1 cellular context compared by ENCODE assay signal in genomic region chr2:213021971-213022899, GRCh38.
A peak's percentile ranks its signal among the peaks of the same experiment; 100 is the strongest.
TF ChIP-seq lines count a peak whose summit lies in the region.

No MANE protein-coding gene starts in this region.

TF ChIP-seq in GM12878, 131 proteins besides CTCF, POLR2A, EP300 and RAD21 (continued from another document and continues in another):
- TF ChIP-seq PKNOX1 (IDR thresholded peaks at IDR 0.05) (peak; percentile 23; the same call in 1 of the 2 replicates), YY1 (IDR thresholded peaks at IDR 0.05; ENCODE audit: low read depth, low read length) (peak; percentile 86), SIN3A (IDR thresholded peaks at IDR 0.05; ENCODE audit: low read depth, low read length) (no peak), MEF2B (IDR thresholded peaks at IDR 0.05; ENCODE audit: partially characterized antibody, poor library complexity, severe bottlenecking) (no peak), HCFC1 (IDR thresholded peaks at IDR 0.05; ENCODE audit: low read length) (no peak), TAF1 (IDR thresholded peaks at IDR 0.05; ENCODE audit: borderline replicate concordance, low read depth, low read length) (peak; percentile 90), HDGF (IDR thresholded peaks at IDR 0.05) (no peak), CHD2 (IDR thresholded peaks at IDR 0.05; ENCODE audit: borderline replicate concordance, low read depth, low read length) (no peak), ZNF384 (IDR thresholded peaks at IDR 0.05; ENCODE audit: borderline replicate concordance, low read depth, low read length) (no peak), PBX3 (IDR thresholded peaks at IDR 0.05; ENCODE audit: insufficient replicate concordance, low read depth, low read length) (no peak), CHD4 (IDR thresholded peaks at IDR 0.05) (no peak), ZNF217 (IDR thresholded peaks at IDR 0.05) (no peak), LARP7 (IDR thresholded peaks at IDR 0.05) (peak; percentile 72; the same call in 1 of the 2 replicates), IKZF2 (IDR thresholded peaks at IDR 0.05) (peak; percentile 64 to 66), RAD51 (IDR thresholded peaks at IDR 0.05) (no peak), MTA3 (IDR thresholded peaks at IDR 0.05; ENCODE audit: borderline replicate concordance, low read length) (peak; percentile 82; the same call in 1 of the 2 replicates), NR2C1 (IDR thresholded peaks at IDR 0.05) (no peak), E2F8 (IDR thresholded peaks at IDR 0.05; ENCODE audit: low read depth, partially characterized antibody) (no peak), SMAD5 (IDR thresholded peaks at IDR 0.05; ENCODE audit: low read depth) (peak; percentile 77; the same call in 1 of the 2 replicates), SP1 (IDR thresholded peaks at IDR 0.05; ENCODE audit: low read depth, low read length) (no peak), SREBF1 (IDR thresholded peaks at IDR 0.05; ENCODE audit: low read length) (no peak), FOS (IDR thresholded peaks at IDR 0.05; ENCODE audit: borderline replicate concordance, extremely low read depth, insufficient read length) (no peak), ATF2 (IDR thresholded peaks at IDR 0.05; ENCODE audit: low read length) (peak; percentile 96), GABPA (IDR thresholded peaks at IDR 0.05; ENCODE audit: low read depth) (peak; percentile 48; the same call in 1 of the 2 replicates), IRF3 (IDR thresholded peaks at IDR 0.05) (no peak), SMAD1 (IDR thresholded peaks at IDR 0.05; ENCODE audit: low read depth, partially characterized antibody) (peak; percentile 87), MTA2 (IDR thresholded peaks at IDR 0.05; ENCODE audit: low read depth) (peak; percentile 65), SUPT20H (IDR thresholded peaks at IDR 0.05; ENCODE audit: borderline replicate concordance, control insufficient read depth, low read depth, low read length) (no peak), ETV6 (conservative IDR thresholded peaks at IDR 0.05 in 1 of 2, IDR thresholded peaks at IDR 0.05 in 1 of 2; ENCODE audit: borderline replicate concordance in 1 of 2, low read depth in 1 of 2) (peak in 1 of 2 experiments; percentile 38; a peak in 1 of 4 replicates), CREM (IDR thresholded peaks at IDR 0.05; ENCODE audit: low read depth) (peak; percentile 70), ZNF687 (IDR thresholded peaks at IDR 0.05) (peak; percentile 82), SMC3 (IDR thresholded peaks at IDR 0.05; ENCODE audit: borderline replicate concordance, low read length) (peak; percentile 30; the same call in 1 of the 2 replicates), ATF7 (IDR thresholded peaks at IDR 0.05; ENCODE audit: low read depth) (peak; percentile 69), RCOR1 (conservative IDR thresholded peaks at IDR 0.05; ENCODE audit: low read depth, low read length) (0 out of 2 replicates have a peak, but pooled peaks have one; percentile 68), KLF5 (IDR thresholded peaks at IDR 0.05; ENCODE audit: partially characterized antibody) (peak; percentile 41), CEBPB (IDR thresholded peaks at IDR 0.05; ENCODE audit: borderline replicate concordance in 1 of 2, low read depth in 2 of 2, low read length in 2 of 2) (no peak), BMI1 (IDR thresholded peaks at IDR 0.05; ENCODE audit: borderline replicate concordance) (peak; percentile 34; the same call in 1 of the 2 replicates), PAX5 (IDR thresholded peaks at IDR 0.05; ENCODE audit: borderline replicate concordance, low read depth, low read length) (no peak), BACH1 (IDR thresholded peaks at IDR 0.05; ENCODE audit: borderline replicate concordance) (peak; percentile 39), NFYA (IDR thresholded peaks at IDR 0.05; ENCODE audit: borderline replicate concordance, low read depth, low read length) (no peak), CBFB (IDR thresholded peaks at IDR 0.05; ENCODE audit: low read depth) (peak; percentile 34; the same call in 1 of the 2 replicates), TCF12 (IDR thresholded peaks at IDR 0.05; ENCODE audit: low read depth, low read length) (0 out of 2 replicates have a peak, but pooled peaks have one; percentile 70), RUNX3 (IDR thresholded peaks at IDR 0.05; ENCODE audit: low read length) (peak; percentile 84), POLR2AphosphoS5 (IDR thresholded peaks at IDR 0.05; ENCODE audit: low read length) (peak; percentile 98), PAX8 (IDR thresholded peaks at IDR 0.05) (no peak; the same call in 1 of the 2 replicates), EED (IDR thresholded peaks at IDR 0.05; ENCODE audit: low read depth) (peak; percentile 62; the same call in 1 of the 2 replicates), JUNB (IDR thresholded peaks at IDR 0.05) (peak; percentile 94), ATF3 (IDR thresholded peaks at IDR 0.05; ENCODE audit: borderline replicate concordance, extremely low read depth, low read depth, low read length) (no peak), BRCA1 (IDR thresholded peaks at IDR 0.05; ENCODE audit: low read depth, low read length) (no peak), ZBTB40 (IDR thresholded peaks at IDR 0.05; ENCODE audit: borderline replicate concordance) (0 out of 2 replicates have a peak, but pooled peaks have one; percentile 19), CHD1 (IDR thresholded peaks at IDR 0.05; ENCODE audit: low read depth, low read length) (no peak; the same call in 1 of the 2 replicates)
